Comparison of ENCODE assay signal across 8 cellular contexts in genomic region chr12:6548556-6549378, GRCh38. TPM values are rescaled to one million over a fixed set of nuclear protein-coding genes. Genes with fewer than 3 reads are reported as not detected.
A peak's percentile ranks its signal among the peaks of the same experiment; 100 is the strongest.
DNase-seq lines count a peak whose midpoint lies in the region; ATAC-seq and TF ChIP-seq lines count a peak whose summit lies in the region.

No MANE protein-coding gene starts in this region.

- ATAC-seq in SK-N-SH treated with all-trans-retinoic acid at 6 μM for 48 hours: peak; percentile 6; the same call in 2 of the 3 replicates

- DNase-seq in CD1c-positive myeloid dendritic cell (ENCODE audit: extremely low spot score) (peak; percentile 67), fibroblast of gingiva (ENCODE audit: low read depth) (peak; percentile 80), renal cortical epithelial cell (ENCODE audit: low read depth) (peak; percentile 56), NCI-H524 (lab: John Stamatoyannopoulos, UW) (no peak), NCI-H2107 treated with DMSO at 0.1 percent for 48 hours (lab: John Stamatoyannopoulos, UW; ENCODE audit: unreplicated experiment) (no peak)
- no peak for DNase-seq in activated CD4-positive, alpha-beta T cell treated with anti-CD3 and anti-CD28 coated beads for 1 hour
- no peak for DNase-seq in activated CD4-positive, alpha-beta T cell treated with anti-CD3 and anti-CD28 coated beads for 48 hours

TF ChIP-seq in SK-N-SH treated with all-trans-retinoic acid at 6 μM for 48 hours, 23 proteins besides CTCF, POLR2A, EP300 and RAD21:
- TF ChIP-seq ZNF70 (CRISPR knock-in tag; IDR thresholded peaks at IDR 0.05): no peak
- no peak for TF ChIP-seq GLIS3 (CRISPR knock-in tag; IDR thresholded peaks at IDR 0.05)
- TF ChIP-seq TOX (CRISPR knock-in tag; IDR thresholded peaks at IDR 0.05; ENCODE audit: borderline replicate concordance): no peak
- TF ChIP-seq ZNF8 (CRISPR knock-in tag; IDR thresholded peaks at IDR 0.05): no peak
- TF ChIP-seq ZFP3 (CRISPR knock-in tag; IDR thresholded peaks at IDR 0.05): no peak
- TF ChIP-seq CSRNP3 (CRISPR knock-in tag; IDR thresholded peaks at IDR 0.05): no peak
- TF ChIP-seq OSR1 (CRISPR knock-in tag; IDR thresholded peaks at IDR 0.05): no peak
- TF ChIP-seq PATZ1 (CRISPR knock-in tag; IDR thresholded peaks at IDR 0.05; ENCODE audit: borderline replicate concordance): no peak
- TF ChIP-seq PPARA (CRISPR knock-in tag; IDR thresholded peaks at IDR 0.05; ENCODE audit: borderline replicate concordance): no peak
- no peak for TF ChIP-seq ZC3H10 (CRISPR knock-in tag; IDR thresholded peaks at IDR 0.05)
- TF ChIP-seq ESRRG (CRISPR knock-in tag; IDR thresholded peaks at IDR 0.05): no peak
- no peak for TF ChIP-seq RARB (CRISPR knock-in tag; IDR thresholded peaks at IDR 0.05)
- TF ChIP-seq SNAI2 (CRISPR knock-in tag; IDR thresholded peaks at IDR 0.05): no peak
- no peak for TF ChIP-seq ZFP30 (CRISPR knock-in tag; IDR thresholded peaks at IDR 0.05)
- TF ChIP-seq TSHZ2 (CRISPR knock-in tag; IDR thresholded peaks at IDR 0.05): no peak
- no peak for TF ChIP-seq POU6F1 (CRISPR knock-in tag; IDR thresholded peaks at IDR 0.05; ENCODE audit: borderline replicate concordance, low read depth)

RNA-seq across cellular contexts. Expression of gene IFFO1, which starts 7.1 kb away (rescaled TPM):
- 3.8 and 5.2 TPM in 2 replicates for total RNA-seq in renal cortical epithelial cell

RNA-seq across cellular contexts. Expression of gene GAPDH, which starts 14.4 kb away (rescaled TPM):
- total RNA-seq in renal cortical epithelial cell: 5,930 and 6,897 TPM in 2 replicates

RNA-seq across cellular contexts. Expression of gene NOP2, which starts 19.3 kb away (rescaled TPM):
- 16.5 and 32.3 TPM in 2 replicates for total RNA-seq in renal cortical epithelial cell

RNA-seq across cellular contexts. Expression of gene NCAPD2, which starts 54.9 kb away (rescaled TPM):
- 28.1 and 138 TPM in 2 replicates for total RNA-seq in renal cortical epithelial cell

RNA-seq across cellular contexts. Expression of gene MRPL51, which starts 55.7 kb away (rescaled TPM):
- 57.1 and 84.9 TPM in 2 replicates for total RNA-seq in renal cortical epithelial cell

Comparison
In these comparisons a context has a peak if more than half of its experiments do, and no peak if none do; other contexts are left out.
1. DNase-seq: peak in CD1c-positive myeloid dendritic cell (single experiment), fibroblast of gingiva (single experiment) and renal cortical epithelial cell (single experiment); none in NCI-H524 (0 of 2), activated CD4-positive, alpha-beta T cell treated with anti-CD3 and anti-CD28 coated beads for 1 hour (single experiment), activated CD4-positive, alpha-beta T cell treated with anti-CD3 and anti-CD28 coated beads for 48 hours (single experiment) and NCI-H2107 treated with DMSO at 0.1 percent for 48 hours (single experiment).